8 cellular contexts compared by ENCODE assay signal in the genomic region with DNA sequence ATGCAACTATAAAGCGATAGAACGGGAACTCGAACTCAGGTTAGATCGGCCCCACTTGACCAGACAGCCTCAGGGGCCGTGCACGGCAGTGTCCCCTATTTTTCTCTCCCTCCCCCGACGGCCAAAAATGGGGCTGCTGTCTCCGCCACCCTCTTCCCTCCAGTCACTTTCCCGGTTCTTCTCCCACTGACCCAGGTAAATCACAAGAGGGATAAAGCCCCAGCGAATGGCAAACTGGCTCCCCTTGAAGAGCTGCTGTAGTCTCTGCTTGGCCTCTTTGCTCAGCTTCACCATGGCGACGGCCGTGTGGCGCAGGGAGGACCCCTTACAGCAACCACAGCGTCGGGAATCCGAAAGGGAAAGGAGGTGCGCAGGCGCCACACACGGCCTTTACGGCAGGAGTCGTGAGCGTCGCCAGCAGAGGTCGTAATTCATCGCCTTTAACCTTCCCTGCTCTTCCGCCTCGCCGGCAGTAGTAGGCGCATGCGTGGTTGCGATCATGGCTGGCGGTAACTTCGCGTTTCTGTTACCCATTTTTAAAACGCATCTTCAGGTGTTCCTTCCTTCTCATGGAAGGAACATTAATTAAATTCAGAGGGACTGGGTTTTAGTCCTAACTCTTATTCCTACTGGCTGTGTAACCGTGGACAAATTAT. TPM values are rescaled to one million over a fixed set of nuclear protein-coding genes. Genes with fewer than 3 reads are reported as not detected.
DNase-seq lines count a peak whose midpoint lies in the region; ATAC-seq and TF ChIP-seq lines count a peak whose summit lies in the region.

Gene TOMM7, minus strand, starts transcription at position 364 of the 656 bp plus-strand sequence. Its CDS starts 70 bp downstream, at position 294.

- POLR2A ChIA-PET in activated B cell treated with CpG ODN at 0.5 μM for 24 hours (lab: Charles Lee): interaction anchor here (0.6 to 1.0 kb wide), 4 partner anchors 10 to 82 kb away, joined by 3 to 5 read pairs (median 4); no protein-coding TSS in a partner anchor

- ATAC-seq in HG03196 (IDR thresholded peaks at IDR 0.05; ENCODE audit: unreplicated experiment): peak; percentile 90
- peak; percentile 99 for ATAC-seq in activated B cell treated with CpG ODN at 0.5 μM for 24 hours (ENCODE audit: low read depth)

- H3K9me3 Mint-ChIP-seq in activated B cell treated with CpG ODN at 0.5 μM for 24 hours (no peaks in the 10 kb centered on the region), immature natural killer cell (no peaks in the 10 kb centered on the region)

- H3K4me1 Mint-ChIP-seq in activated B cell treated with CpG ODN at 0.5 μM for 24 hours (peaks cover 39% of the 10 kb centered on the region), immature natural killer cell (peaks cover 34 to 59% of the 10 kb centered on the region in 2 donors)

- H3K27ac Mint-ChIP-seq in activated B cell treated with CpG ODN at 0.5 μM for 24 hours (peak within 1 kb of the TSS; percentile 91), immature natural killer cell (peak within 1 kb of the TSS; percentile 96 to 100 (median 100))

- TF ChIP-seq POLR2A in GM18951 (IDR thresholded peaks at IDR 0.05; ENCODE audit: extremely low read depth, insufficient read depth, insufficient read length): peak; percentile 80

- H3K27ac ChIP-seq in caudate nucleus (ENCODE audit: low read depth, low read length): peak within 1 kb of the TSS; percentile 34

- in situ Hi-C loops in GM18951 (cut with MboI; ENCODE audit: low sequenced_read_pairs, unreplicated experiment): no loop called here

- H3K4me3 Mint-ChIP-seq in activated B cell treated with CpG ODN at 0.5 μM for 24 hours: peak within 1 kb of the TSS; percentile 99
- H3K4me3 Mint-ChIP-seq in immature natural killer cell: peak within 1 kb of the TSS; percentile 99 to 100 (median 100)

- H3K36me3 Mint-ChIP-seq in activated B cell treated with CpG ODN at 0.5 μM for 24 hours (ENCODE audit: low read depth) (peaks cover 25% of the 10 kb centered on the region), immature natural killer cell (peaks cover 0 to 8% (median 0%) of the 10 kb centered on the region in 3 donors)

- CTCF ChIA-PET in activated B cell treated with CpG ODN at 0.5 μM for 24 hours (lab: Charles Lee): interaction anchor here (1.7 to 2.6 kb wide), 2 partner anchors 232 to 233 kb away, joined by 6 to 9 read pairs; no protein-coding TSS in a partner anchor

- peaks cover 11% of the 10 kb centered on the region for H3K27me3 Mint-ChIP-seq in activated B cell treated with CpG ODN at 0.5 μM for 24 hours
- peaks cover 15 to 25% (median 16%) of the 10 kb centered on the region in 3 donors for H3K27me3 Mint-ChIP-seq in immature natural killer cell (ENCODE audit: low read depth in 3 of 3)

- H3K4me3 ChIP-seq in AG09309 (ENCODE audit: control insufficient read depth, low read depth, low read length): peak within 1 kb of the TSS; percentile 70

- DNase-seq in AG09309 (ENCODE audit: low read depth) (peak; percentile 92), NCI-H345 (lab: John Stamatoyannopoulos, UW) (peak; percentile 98), activated B cell treated with CpG ODN at 0.5 μM for 24 hours (peak; percentile 66), caudate nucleus (lab: John Stamatoyannopoulos, UW) (peak in 60 of 61 donors; percentile 27 to 93 (median 83)), immature natural killer cell (peak; percentile 89 to 92 (median 92)), smooth muscle cell of the brain vasculature (ENCODE audit: low read depth, low spot score) (peak; percentile 88)

- intact Hi-C loops in activated B cell treated with CpG ODN at 0.5 μM for 24 hours (cut with micrococcal nuclease): loop anchor here (1.0 to 5.0 kb wide), 6 partner anchors 32 to 476 kb away; partner anchors contain the start of genes HYCC1, KLHL7, MALSU1 and NUP42

- TF ChIP-seq CTCF in AG09309 (IDR thresholded peaks at IDR 0.05; ENCODE audit: control insufficient read depth, insufficient read depth, low read depth, low read length, missing control alignments) (peak; percentile 29), activated B cell treated with CpG ODN at 0.5 μM for 24 hours (IDR thresholded peaks at IDR 0.05) (no peak)

RNA-seq across cellular contexts. Expression of gene TOMM7, which starts in this region (rescaled TPM):
- 324 and 406 TPM in 2 replicates for total RNA-seq in activated B cell treated with CpG ODN at 0.5 μM for 24 hours
- 100 to 1,000 TPM; 125 to 218 (median 190) TPM for polyA plus RNA-seq in immature natural killer cell

Comparison
In these comparisons a context has a peak if more than half of its experiments do, and no peak if none do; other contexts are left out.
1. Peak in every context shown above with its lines: DNase-seq, ATAC-seq, H3K4me3 ChIP-seq and H3K27ac ChIP-seq.